Comparison of ENCODE assay signal across 35 cellular contexts in the genomic region with DNA sequence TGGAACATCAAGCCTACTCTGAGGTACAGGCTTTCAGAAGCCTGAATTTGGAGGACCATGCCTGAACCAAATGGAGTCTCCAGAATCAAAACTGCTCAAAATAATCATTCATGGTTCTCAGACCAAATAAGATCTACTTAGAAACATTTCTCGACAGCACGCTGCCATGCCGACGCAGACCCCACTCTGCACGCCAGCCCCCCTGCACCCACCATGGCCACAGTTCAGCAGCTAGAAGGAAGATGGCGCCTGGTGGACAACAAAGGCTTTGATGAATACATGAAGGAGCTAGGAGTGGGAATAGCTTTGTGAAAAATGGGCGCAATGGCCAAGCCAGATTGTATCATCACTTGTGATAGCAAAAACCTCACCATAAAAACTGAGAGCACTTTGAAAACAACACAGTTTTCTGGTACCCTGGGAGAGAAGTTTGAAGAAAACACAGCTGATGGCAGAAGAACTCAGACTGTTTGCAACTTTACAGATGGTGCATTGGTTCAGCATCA.
"Had no signal": no experiment of that assay in that cellular context is flagged by ENCODE, and none has a peak within 500 bp of the region (broad histone marks: within the 10 kb centered on the region; RNA-seq: fewer than 3 reads in every experiment).

No MANE protein-coding gene starts in this region.

- DNase-seq: Karpas-422, Kasumi-1, MG63, MM.1S, MV-4-11, NCI-H1048, NCI-H1092, NCI-H1092 treated with DMSO at 0.1 percent for 48 hours, NCI-H1105, NCI-H1105 treated with DMSO at 0.1 percent for 48 hours, NCI-H1417, NCI-H1417 treated with DMSO at 0.1 percent for 48 hours, NCI-H1436, NCI-H1436 treated with DMSO at 0.1 percent for 48 hours, NCI-H146, NCI-H1694, NCI-H1694 treated with DMSO at 0.1 percent for 48 hours, NCI-H187, NCI-H187 treated with DMSO at 0.1 percent for 48 hours, NCI-H1930, NCI-H2029, NCI-H2029 treated with DMSO at 0.1 percent for 48 hours, NCI-H2081, NCI-H2081 treated with DMSO at 0.1 percent for 48 hours, NCI-H2107, NCI-H2171, NCI-H2171 treated with DMSO at 0.1 percent for 48 hours, NCI-H2227 treated with DMSO at 0.1 percent for 48 hours, NCI-H226, NCI-H345, NCI-H446, NCI-H446 treated with DMSO at 0.1 percent for 48 hours, NCI-H510A, NCI-H510A treated with DMSO at 0.1 percent for 48 hours, NCI-H524 had no signal

- H3K4me3 ChIP-seq: MG63 had no signal

- H3K36me3 ChIP-seq: MG63 had no signal

- H3K27me3 ChIP-seq: MG63 had no signal

- H3K9me3 ChIP-seq: MG63 had no signal
